In the genomic region with DNA sequence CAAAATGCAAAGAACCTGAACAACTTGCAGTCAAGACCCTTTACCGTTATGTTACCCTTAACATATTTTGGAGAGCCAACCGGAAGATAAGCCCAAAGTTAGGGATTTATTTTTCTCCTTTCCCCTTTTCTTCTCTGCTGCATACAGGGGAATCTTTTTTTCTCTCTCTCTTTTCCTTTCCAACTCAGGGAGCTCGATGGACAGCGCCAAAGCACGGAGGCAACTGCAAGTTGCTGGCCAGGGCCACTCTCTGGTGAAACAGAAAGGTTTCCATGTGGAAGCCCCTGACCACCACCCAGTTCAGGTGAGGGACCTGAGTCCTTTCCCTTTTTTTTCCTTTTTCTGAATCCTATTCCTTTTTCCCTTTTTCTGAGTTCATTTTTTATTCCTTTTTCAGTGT, we compare ENCODE assay signal across 16 cellular contexts.
A peak's percentile ranks its signal among the peaks of the same experiment; 100 is the strongest.
DNase-seq lines count a peak whose midpoint lies in the region; ATAC-seq and TF ChIP-seq lines count a peak whose summit lies in the region.
"Had no signal": no experiment of that assay in that cellular context is flagged by ENCODE, and none has a peak within 500 bp of the region (broad histone marks: within the 10 kb centered on the region; RNA-seq: fewer than 3 reads in every experiment).

No MANE protein-coding gene starts in this region.

- H3K4me2 ChIP-seq in DND-41 (ENCODE audit: insufficient read depth, low read length) (no peak overlapping the region), PC-3 (ENCODE audit: low read length) (peak overlapping the region; percentile 68), skeletal muscle satellite cell (ENCODE audit: low read length) (peak overlapping the region; percentile 39)

- H3K4me1 Mint-ChIP-seq in central memory CD8-positive, alpha-beta T cell, result peaks cover 7% of the 10 kb centered on the region
- peaks cover 13% of the 10 kb centered on the region for H3K4me1 Mint-ChIP-seq in activated CD4-positive, alpha-beta T cell treated with anti-CD3 and anti-CD28 coated beads, Interleukin-2, amount 10 ng/mL, durations not matched to agents 24 days and 14 days
- H3K4me1 Mint-ChIP-seq in Calu3 (ENCODE audit: low read depth, unreplicated experiment), result no peaks in the 10 kb centered on the region

- CTCF ChIA-PET in PC-3 (lab: Charles Lee), result no interaction called here
- CTCF ChIA-PET in Calu3 (lab: Charles Lee), result no interaction called here

- H3K27ac Mint-ChIP-seq in central memory CD8-positive, alpha-beta T cell (ENCODE audit: low read depth), result peak overlapping the region; percentile 63
- H3K27ac Mint-ChIP-seq in activated CD4-positive, alpha-beta T cell treated with anti-CD3 and anti-CD28 coated beads, Interleukin-2, amount 10 ng/mL, durations not matched to agents 24 days and 14 days, result no peak overlapping the region
- no peak overlapping the region for H3K27ac Mint-ChIP-seq in Calu3 (ENCODE audit: unreplicated experiment)
- H3K27ac Mint-ChIP-seq: IgD-negative memory B cell had no signal

- H3K9me3 ChIP-seq in DND-41 (ENCODE audit: insufficient read depth, low read length, severe bottlenecking) (no peaks in the 10 kb centered on the region), PC-3 (ENCODE audit: low read length) (no peaks in the 10 kb centered on the region), skeletal muscle satellite cell (replicated peaks; ENCODE audit: low read length) (no peaks in the 10 kb centered on the region)
- H3K9me3 ChIP-seq: BE2C, SJSA1 had no signal

- H3K36me3 Mint-ChIP-seq in central memory CD8-positive, alpha-beta T cell (ENCODE audit: insufficient read depth), result peaks cover 1% of the 10 kb centered on the region
- H3K36me3 Mint-ChIP-seq in activated CD4-positive, alpha-beta T cell treated with anti-CD3 and anti-CD28 coated beads, Interleukin-2, amount 10 ng/mL, durations not matched to agents 24 days and 14 days (ENCODE audit: low read depth), result no peaks in the 10 kb centered on the region
- H3K36me3 Mint-ChIP-seq in Calu3 (ENCODE audit: insufficient read depth, unreplicated experiment), result no peaks in the 10 kb centered on the region

- intact Hi-C loops in PC-3 (cut with micrococcal nuclease) (no loop called here), Calu3 (cut with micrococcal nuclease; ENCODE audit: unreplicated experiment) (no loop called here)
- intact Hi-C loops in activated CD4-positive, alpha-beta T cell treated with anti-CD3 and anti-CD28 coated beads, Interleukin-2, amount 10 ng/mL, durations not matched to agents 24 days and 14 days (cut with micrococcal nuclease), result no loop called here

- H3F3A ChIP-seq in PC-3 (ENCODE audit: low read length, unreplicated experiment), result no peaks in the 10 kb centered on the region

- TF ChIP-seq CTCF in DND-41 (IDR thresholded peaks at IDR 0.05; ENCODE audit: borderline replicate concordance, extremely low read depth, low read length, poor library complexity, severe bottlenecking) (no peak), PC-3 (conservative IDR thresholded peaks at IDR 0.05; ENCODE audit: low read depth, low read length) (no peak), Calu3 (IDR thresholded peaks at IDR 0.05; ENCODE audit: unreplicated experiment) (no peak)

- H3K36me3 ChIP-seq in DND-41 (ENCODE audit: insufficient read depth, low read length), result no peaks in the 10 kb centered on the region
- H3K36me3 ChIP-seq in PC-3 (ENCODE audit: low read depth, low read length), result no peaks in the 10 kb centered on the region
- no peaks in the 10 kb centered on the region for H3K36me3 ChIP-seq in skeletal muscle satellite cell (ENCODE audit: insufficient read depth, low read length)
- H3K36me3 ChIP-seq: BE2C, SJSA1 had no signal

- H3K27me3 ChIP-seq in DND-41 (ENCODE audit: insufficient read depth, low read length, poor library complexity) (no peaks in the 10 kb centered on the region), PC-3 (ENCODE audit: low read length) (peaks cover 29% of the 10 kb centered on the region; the same call in 1 of the 2 replicates), skeletal muscle satellite cell (ENCODE audit: control insufficient read depth, insufficient read depth, low read length) (no peaks in the 10 kb centered on the region)
- H3K27me3 ChIP-seq: BE2C, SJSA1 had no signal

- peaks cover 10% of the 10 kb centered on the region for H3K27me3 Mint-ChIP-seq in central memory CD8-positive, alpha-beta T cell
- H3K27me3 Mint-ChIP-seq in activated CD4-positive, alpha-beta T cell treated with anti-CD3 and anti-CD28 coated beads, Interleukin-2, amount 10 ng/mL, durations not matched to agents 24 days and 14 days, result no peaks in the 10 kb centered on the region
- no peaks in the 10 kb centered on the region for H3K27me3 Mint-ChIP-seq in Calu3 (ENCODE audit: unreplicated experiment)
- H3K27me3 Mint-ChIP-seq: IgD-negative memory B cell had no signal

- ATAC-seq in DND-41 (ENCODE audit: insufficient read depth, low read depth) (no peak), PC-3 (no peak)
- no peak for ATAC-seq in central memory CD8-positive, alpha-beta T cell (replicated peaks; ENCODE audit: extremely low read depth, poor library complexity, severe bottlenecking)
- ATAC-seq: Right ventricle myocardium inferior had no signal

- DNase-seq in DND-41 (no peak), PC-3 (no peak), AML-193 (lab: John Stamatoyannopoulos, UW) (no peak), Calu3 (no peak)
- no peak for DNase-seq in central memory CD8-positive, alpha-beta T cell (ENCODE audit: low spot score in 2 of 2)
- no peak for DNase-seq in activated CD4-positive, alpha-beta T cell treated with anti-CD3 and anti-CD28 coated beads, Interleukin-2, amount 10 ng/mL, durations not matched to agents 24 days and 14 days
- DNase-seq: BE2C, MV-4-11, NCI-H1105 treated with DMSO at 0.1 percent for 48 hours, NCI-H187, NCI-H446, NCI-H526 had no signal

- H2AFZ ChIP-seq in DND-41 (ENCODE audit: low read depth, low read length) (peak overlapping the region; percentile 31; the same call in 1 of the 2 replicates), PC-3 (ENCODE audit: low read length) (peak overlapping the region; percentile 47; the same call in 1 of the 2 replicates)

- H3K79me2 ChIP-seq in DND-41 (ENCODE audit: insufficient read depth, low read length) (no peaks in the 10 kb centered on the region), PC-3 (ENCODE audit: low read length) (no peaks in the 10 kb centered on the region)

- H3K27ac ChIP-seq in DND-41 (ENCODE audit: low read length), result no peak overlapping the region
- no peak overlapping the region for H3K27ac ChIP-seq in PC-3 (ENCODE audit: low read length)
- H3K27ac ChIP-seq: SJSA1 had no signal

- no peaks in the 10 kb centered on the region for H3K4me1 ChIP-seq in DND-41 (ENCODE audit: insufficient read depth, low read length)
- no peaks in the 10 kb centered on the region for H3K4me1 ChIP-seq in PC-3 (ENCODE audit: insufficient read depth, low read length)
- H3K4me1 ChIP-seq in skeletal muscle satellite cell (ENCODE audit: control insufficient read depth, insufficient read depth, low read length), result no peaks in the 10 kb centered on the region
- H3K4me1 ChIP-seq: BE2C, SJSA1 had no signal

- no peak overlapping the region for H3K9ac ChIP-seq in DND-41 (ENCODE audit: low read depth, low read length)
- H3K9ac ChIP-seq in PC-3 (ENCODE audit: low read length), result no peak overlapping the region
- H3K9ac ChIP-seq in skeletal muscle satellite cell (ENCODE audit: low read depth, low read length), result no peak overlapping the region

- H4K20me1 ChIP-seq in DND-41 (ENCODE audit: insufficient read depth, low read length) (no peaks in the 10 kb centered on the region), PC-3 (ENCODE audit: low read length) (no peaks in the 10 kb centered on the region)

- no peak overlapping the region for H3K4me3 Mint-ChIP-seq in central memory CD8-positive, alpha-beta T cell
- no peak overlapping the region for H3K4me3 Mint-ChIP-seq in activated CD4-positive, alpha-beta T cell treated with anti-CD3 and anti-CD28 coated beads, Interleukin-2, amount 10 ng/mL, durations not matched to agents 24 days and 14 days
- no peak overlapping the region for H3K4me3 Mint-ChIP-seq in Calu3 (ENCODE audit: low read depth, unreplicated experiment)
- H3K4me3 Mint-ChIP-seq: IgD-negative memory B cell had no signal

- no peaks in the 10 kb centered on the region for H3K9me2 ChIP-seq in PC-3 (replicated peaks; ENCODE audit: low read length)

- BruUV-seq in PC-3 (replicated peaks; lab: Mats Ljungman, UMichigan), result no TSS peak
- BruUV-seq in Calu3 (replicated peaks; lab: Mats Ljungman, UMichigan), result no TSS peak

- POLR2A ChIA-PET in PC-3 (lab: Charles Lee; ENCODE audit: unreplicated experiment), result no interaction called here

- no peak overlapping the region for H3K4me3 ChIP-seq in DND-41 (ENCODE audit: low read depth in 1 of 2, low read length in 2 of 2)
- H3K4me3 ChIP-seq in PC-3 (ENCODE audit: low read length), result peak overlapping the region; percentile 43
- H3K4me3 ChIP-seq in skeletal muscle satellite cell (ENCODE audit: low read length), result no peak overlapping the region
- H3K4me3 ChIP-seq: SJSA1 had no signal

- H3K9me3 Mint-ChIP-seq in central memory CD8-positive, alpha-beta T cell, result no peaks in the 10 kb centered on the region
- H3K9me3 Mint-ChIP-seq in activated CD4-positive, alpha-beta T cell treated with anti-CD3 and anti-CD28 coated beads, Interleukin-2, amount 10 ng/mL, durations not matched to agents 24 days and 14 days, result no peaks in the 10 kb centered on the region
- peaks cover 3% of the 10 kb centered on the region for H3K9me3 Mint-ChIP-seq in Calu3 (ENCODE audit: low read depth, unreplicated experiment)
- H3K9me3 Mint-ChIP-seq: IgD-negative memory B cell had no signal
